10 cellular contexts compared by ENCODE assay signal in genomic region chr2:46569766-46570165, GRCh38. TPM values are rescaled to one million over a fixed set of nuclear protein-coding genes. Genes with fewer than 3 reads are reported as not detected.
DNase-seq lines count a peak whose midpoint lies in the region; ATAC-seq, FAIRE-seq and TF ChIP-seq lines count a peak whose summit lies in the region.
"Had no signal": no experiment of that assay in that cellular context is flagged by ENCODE, and none has a peak within 500 bp of the region (broad histone marks: within the 10 kb centered on the region; RNA-seq: fewer than 3 reads in every experiment).

No MANE protein-coding gene starts in this region.

- H3K9me3 Mint-ChIP-seq in glutamatergic neuron (ENCODE audit: unreplicated experiment), result no peaks in the 10 kb centered on the region
- H3K9me3 Mint-ChIP-seq: CD8-positive, alpha-beta T cell had no signal

- peaks cover 86% of the 10 kb centered on the region for H3K4me1 ChIP-seq in GM12878 (ENCODE audit: control insufficient read depth, insufficient read depth, low read length)
- H3K4me1 ChIP-seq in psoas muscle, result peaks cover 96% of the 10 kb centered on the region

- SMC1A ChIA-PET in GM12878 (lab: Charles Lee; ENCODE audit: uncharacterized antibody, unreplicated experiment), result interaction anchor here (1.0 to 9.1 kb wide), 18 partner anchors 9 to 341 kb away, joined by 3 to 188 read pairs (median 10); no protein-coding TSS in a partner anchor

- no TSS peak for BruUV-seq in GM12878 (replicated peaks; lab: Mats Ljungman, UMichigan)

- TF ChIP-seq CTCF in GM12878 (IDR thresholded peaks at IDR 0.05 in 2 of 3, conservative IDR thresholded peaks at IDR 0.05 in 1 of 3; ENCODE audit: control insufficient read depth in 2 of 3, extremely low read depth in 1 of 3, insufficient read depth in 1 of 3, low read depth in 3 of 3, low read length in 3 of 3) (no peak), psoas muscle (IDR thresholded peaks at IDR 0.05) (no peak), glutamatergic neuron (IDR thresholded peaks at IDR 0.05; ENCODE audit: partially characterized antibody, unreplicated experiment) (no peak)

- no peak overlapping the region for H3K27ac Mint-ChIP-seq in glutamatergic neuron (ENCODE audit: unreplicated experiment)
- H3K27ac Mint-ChIP-seq: CD8-positive, alpha-beta T cell had no signal

- H3K79me2 ChIP-seq in GM12878 (ENCODE audit: control insufficient read depth, insufficient read depth, low read length), result peaks cover 31% of the 10 kb centered on the region

- no peak for TF ChIP-seq EP300 in GM12878 (IDR thresholded peaks at IDR 0.05; ENCODE audit: borderline replicate concordance in 1 of 2, control insufficient read depth in 1 of 2, low read depth in 2 of 2, low read length in 2 of 2)

- FAIRE-seq in GM12878 (lab: Jason Lieb, UNC), result no peak

- ATAC-seq in GM18517 (IDR thresholded peaks at IDR 0.05; ENCODE audit: unreplicated experiment) (peak; percentile 10), HG02840 (IDR thresholded peaks at IDR 0.05; ENCODE audit: low FRiP score, unreplicated experiment) (peak; percentile 15), GM12878 (peak; percentile 5; the same call in 1 of the 3 replicates), psoas muscle (no peak)
- ATAC-seq: CD8-positive, alpha-beta T cell had no signal

- H4K20me1 ChIP-seq in GM12878 (ENCODE audit: control insufficient read depth, insufficient read depth), result no peaks in the 10 kb centered on the region

- RAD21 ChIA-PET in GM12878 (lab: Charles Lee; ENCODE audit: unreplicated experiment), result interaction anchor here (0.8 to 5.7 kb wide), 22 partner anchors 9 to 744 kb away, joined by 3 to 127 read pairs (median 6); no protein-coding TSS in a partner anchor

- no peak for TF ChIP-seq POLR2A in GM12878 (IDR thresholded peaks at IDR 0.05; ENCODE audit: low read depth, low read length)

- 0% methylated on average over 1 of the region's 1 CpG for WGBS in GM12878 (ENCODE audit: insufficient coverage, insufficient replicate concordance, low lambda C conversion rate, missing lambda C conversion rate)
- 93 to 100% (median 96%) methylated on average over 1 of the region's 1 CpG for WGBS in psoas muscle, 3 donors

- H2AFZ ChIP-seq in GM12878 (ENCODE audit: control insufficient read depth, low read depth, low read length), result no peak overlapping the region

- no peaks in the 10 kb centered on the region for H3K27me3 Mint-ChIP-seq in glutamatergic neuron (ENCODE audit: unreplicated experiment)

- H3K36me3 Mint-ChIP-seq in glutamatergic neuron (ENCODE audit: unreplicated experiment), result no peaks in the 10 kb centered on the region

- H3K9ac ChIP-seq in GM12878 (ENCODE audit: control insufficient read depth, insufficient read depth, low read length), result peak overlapping the region; percentile 70

- in situ Hi-C loops in GM12878 (cut with MboI), result no loop called here

- H3K27me3 ChIP-seq in GM12878 (replicated peaks in 1 of 2; ENCODE audit: control insufficient read depth in 2 of 2, insufficient read depth in 2 of 2, low read length in 1 of 2) (no peaks in the 10 kb centered on the region), psoas muscle (ENCODE audit: insufficient read depth in 3 of 3, low read length in 2 of 3) (no peaks in the 10 kb centered on the region)

- H3K9me3 ChIP-seq in GM12878 (replicated peaks; ENCODE audit: control insufficient read depth, insufficient read depth, low read length) (no peaks in the 10 kb centered on the region), psoas muscle (no peaks in the 10 kb centered on the region)

- H3K4me2 ChIP-seq in GM12878 (ENCODE audit: control insufficient read depth, insufficient read depth), result peak overlapping the region; percentile 91

- CTCF ChIA-PET in GM12878 (lab: Yijun Ruan, JAX), result interaction anchor here (0.7 to 3.2 kb wide), 14 partner anchors 9 to 111 kb away, joined by 3 to 44 read pairs (median 5); no protein-coding TSS in a partner anchor

- intact Hi-C loops in GM12878 (cut with micrococcal nuclease; ENCODE audit: unreplicated experiment) (no loop called here), psoas muscle (cut with DNase I) (loop anchor here in 1 of 2 donors (5.0 kb wide), 1 partner anchor 43 kb away; no protein-coding TSS in a partner anchor)

- H3K4me3 ChIP-seq in GM12878 (peak overlapping the region; percentile 41; the same call in 1 of the 2 replicates), psoas muscle (peak overlapping the region; percentile 4)

- H3K27ac ChIP-seq in GM12878 (ENCODE audit: control insufficient read depth, insufficient read depth) (peak overlapping the region; percentile 97), psoas muscle (peak overlapping the region; percentile 80)

- no peak overlapping the region for H3K4me3 Mint-ChIP-seq in glutamatergic neuron (ENCODE audit: unreplicated experiment)
- H3K4me3 Mint-ChIP-seq: CD8-positive, alpha-beta T cell had no signal

- TF ChIP-seq RAD21 in GM12878 (IDR thresholded peaks at IDR 0.05; ENCODE audit: insufficient read depth, low read depth, low read length), result no peak

- no peak for DNase-seq in GM12878 (ENCODE audit: low read depth, low spot score)
- DNase-seq in psoas muscle, result no peak
- DNase-seq in glutamatergic neuron, result no peak
- no peak for DNase-seq in NCI-H2107 treated with DMSO at 0.1 percent for 48 hours (lab: John Stamatoyannopoulos, UW; ENCODE audit: unreplicated experiment)
- DNase-seq in NCI-H187 treated with DMSO at 0.1 percent for 48 hours (lab: John Stamatoyannopoulos, UW), result no peak
- no peak for DNase-seq in T-helper 9 cell
- DNase-seq: CD8-positive, alpha-beta T cell; H7 had no signal

- H3K36me3 ChIP-seq in GM12878 (ENCODE audit: control insufficient read depth in 2 of 2, insufficient read depth in 2 of 2, low read length in 1 of 2), result peaks cover 0 to 7% of the 10 kb centered on the region in 2 experiments; a peak in 2 of 4 replicates
- no peaks in the 10 kb centered on the region for H3K36me3 ChIP-seq in psoas muscle (ENCODE audit: insufficient read depth in 1 of 2, low read depth in 1 of 2)

- H3K4me1 Mint-ChIP-seq in glutamatergic neuron (ENCODE audit: low read depth, unreplicated experiment), result peaks cover 26% of the 10 kb centered on the region

- POLR2A ChIA-PET in GM12878 (lab: Charles Lee), result interaction anchor here (0.6 to 6.4 kb wide), 14 partner anchors 12 to 345 kb away, joined by 3 to 91 read pairs (median 5); no protein-coding TSS in a partner anchor

RNA-seq across cellular contexts. Expression of gene ATP6V1E2, which starts 27.4 kb away (rescaled TPM):
- 14.5 and 16.0 TPM in 2 replicates for total RNA-seq in GM12878 (2013; cell fraction: nucleolus; rRNA removed)
- total RNA-seq in GM12878 (2014; rRNA removed), result 7.5 and 8.8 TPM in 2 replicates
- total RNA-seq in GM12878 (2014; rRNA removed; fragmentation: Illumina TruSeq; extraction: Trizol), result 7.9 and 8.3 TPM in 2 replicates
- 6.8 and 8.9 TPM in 2 replicates for total RNA-seq in GM12878 (2021)
- 5.3 TPM for polyA plus RNA-seq in GM12878 (2011; ENCODE audit: low read depth)
- 8.2 and 9.4 TPM in 2 replicates for polyA plus RNA-seq in GM12878 (2011; rRNA removed)
- polyA plus RNA-seq in GM12878 (2011; cell fraction: cytosol; rRNA removed), result 8.1 and 8.3 TPM in 2 replicates
- polyA plus RNA-seq in GM12878 (2011; cell fraction: nucleus; rRNA removed), result 9.7 and 10.9 TPM in 2 replicates
- polyA plus RNA-seq in GM12878 (2012), result 7.6 and 9.1 TPM in 2 replicates
- polyA plus RNA-seq in GM12878 (2014; fragmentation: Illumina TruSeq; extraction: Trizol), result 8.6 and 9.0 TPM in 2 replicates
- polyA plus RNA-seq in GM12878 (2014; fragmentation: Nextera tagmentation; extraction: Ambion mirVana), result 1 to 10 TPM; 2.7 to 3.9 TPM
- polyA plus RNA-seq in GM12878 (2014; rRNA removed), result 5.9 and 6.4 TPM in 2 replicates
- polyA plus RNA-seq in GM12878 (2016; fragmentation: Nextera tagmentation; extraction: Ambion mirVana), result 1 to 10 TPM; 5.4 to 6.7 TPM
- polyA minus RNA-seq in GM12878 (2011; rRNA and poly(A)+ RNA removed), result 8.4 and 9.1 TPM in 2 replicates
- polyA minus RNA-seq in GM12878 (2011; cell fraction: cytosol; rRNA and poly(A)+ RNA removed), result 4.2 and 6.7 TPM in 2 replicates
- polyA minus RNA-seq in GM12878 (2011; cell fraction: nucleus; rRNA and poly(A)+ RNA removed), result 6.5 and 9.8 TPM in 2 replicates
- total RNA-seq in psoas muscle, result 1 to 10 TPM; 5.1 to 7.6 (median 6.1) TPM
- 10 to 100 TPM in 1 of 3 donors, 1 to 10 TPM in 2; 2.4 to 11.4 (median 2.4) TPM for polyA plus RNA-seq in psoas muscle
- 9.9 TPM for total RNA-seq in glutamatergic neuron (ENCODE audit: unreplicated experiment)

RNA-seq across cellular contexts. Expression of gene RHOQ, which starts 27.5 kb away (rescaled TPM):
- 132 and 135 TPM in 2 replicates for total RNA-seq in GM12878 (2013; cell fraction: nucleolus; rRNA removed)
- 23.6 and 26.9 TPM in 2 replicates for total RNA-seq in GM12878 (2014; rRNA removed)
- 30.9 and 32.2 TPM in 2 replicates for total RNA-seq in GM12878 (2014; rRNA removed; fragmentation: Illumina TruSeq; extraction: Trizol)
- 25.6 and 28.3 TPM in 2 replicates for total RNA-seq in GM12878 (2021)
- polyA plus RNA-seq in GM12878 (2011; ENCODE audit: low read depth), result 26.9 TPM
- 79.6 and 87.5 TPM in 2 replicates for polyA plus RNA-seq in GM12878 (2011; rRNA removed)
- 38.2 and 51.3 TPM in 2 replicates for polyA plus RNA-seq in GM12878 (2011; cell fraction: cytosol; rRNA removed)
- 113 and 146 TPM in 2 replicates for polyA plus RNA-seq in GM12878 (2011; cell fraction: nucleus; rRNA removed)
- 48.1 and 55.1 TPM in 2 replicates for polyA plus RNA-seq in GM12878 (2012)
- 39.3 and 43.3 TPM in 2 replicates for polyA plus RNA-seq in GM12878 (2014; fragmentation: Illumina TruSeq; extraction: Trizol)
- polyA plus RNA-seq in GM12878 (2014; fragmentation: Nextera tagmentation; extraction: Ambion mirVana), result 10 to 100 TPM; 11.7 to 12.2 TPM
- 24.0 and 25.7 TPM in 2 replicates for polyA plus RNA-seq in GM12878 (2014; rRNA removed)
- polyA plus RNA-seq in GM12878 (2016; fragmentation: Nextera tagmentation; extraction: Ambion mirVana), result 1 to 10 TPM; 4.6 to 6.0 TPM
- polyA minus RNA-seq in GM12878 (2011; rRNA and poly(A)+ RNA removed), result 45.8 and 52.7 TPM in 2 replicates
- 14.4 and 17.3 TPM in 2 replicates for polyA minus RNA-seq in GM12878 (2011; cell fraction: cytosol; rRNA and poly(A)+ RNA removed)
- 60.0 and 84.1 TPM in 2 replicates for polyA minus RNA-seq in GM12878 (2011; cell fraction: nucleus; rRNA and poly(A)+ RNA removed)
- 100 to 1,000 TPM; 129 to 204 (median 139) TPM for total RNA-seq in psoas muscle
- 100 to 1,000 TPM in 2 of 3 donors, 10 to 100 TPM in 1; 50.3 to 127 (median 110) TPM for polyA plus RNA-seq in psoas muscle
- total RNA-seq in glutamatergic neuron (ENCODE audit: unreplicated experiment), result 65.2 TPM

RNA-seq across cellular contexts. Expression of gene PIGF, which starts 47.1 kb away (rescaled TPM):
- total RNA-seq in GM12878 (2013; cell fraction: nucleolus; rRNA removed), result 113 and 119 TPM in 2 replicates
- total RNA-seq in GM12878 (2014; rRNA removed) (17.5 and 26.9 TPM in 2 replicates), GM12878 (2014; rRNA removed; fragmentation: Illumina TruSeq; extraction: Trizol) (18.8 and 21.1 TPM in 2 replicates), GM12878 (2021) (19.7 and 19.8 TPM in 2 replicates), psoas muscle (10 to 100 TPM in 2 of 4 donors, 1 to 10 TPM in 2; 7.8 to 13.0 (median 9.3) TPM), glutamatergic neuron (ENCODE audit: unreplicated experiment) (41.9 TPM)
- polyA plus RNA-seq in GM12878 (2011; ENCODE audit: low read depth), result 16.5 TPM
- polyA plus RNA-seq in GM12878 (2011; rRNA removed) (65.3 and 88.6 TPM in 2 replicates), GM12878 (2014; fragmentation: Illumina TruSeq; extraction: Trizol) (21.5 and 27.7 TPM in 2 replicates), GM12878 (2014; fragmentation: Nextera tagmentation; extraction: Ambion mirVana) (10 to 100 TPM; 71.6 to 84.1 TPM), GM12878 (2014; rRNA removed) (16.4 and 24.2 TPM in 2 replicates), GM12878 (2016; fragmentation: Nextera tagmentation; extraction: Ambion mirVana) (10 to 100 TPM; 58.5 to 63.5 TPM), psoas muscle (10 to 100 TPM in 2 of 3 donors, 1 to 10 TPM in 1; 8.6 to 24.1 (median 11.1) TPM)
- polyA plus RNA-seq in GM12878 (2011; cell fraction: cytosol; rRNA removed), result 23.4 and 24.3 TPM in 2 replicates
- polyA plus RNA-seq in GM12878 (2011; cell fraction: nucleus; rRNA removed), result 39.6 and 44.4 TPM in 2 replicates
- 18.8 and 28.7 TPM in 2 replicates for polyA plus RNA-seq in GM12878 (2012)
- 24.1 and 34.1 TPM in 2 replicates for polyA minus RNA-seq in GM12878 (2011; rRNA and poly(A)+ RNA removed)
- polyA minus RNA-seq in GM12878 (2011; cell fraction: cytosol; rRNA and poly(A)+ RNA removed), result 12.8 and 16.2 TPM in 2 replicates
- polyA minus RNA-seq in GM12878 (2011; cell fraction: nucleus; rRNA and poly(A)+ RNA removed), result 42.1 and 60.4 TPM in 2 replicates

RNA-seq across cellular contexts. Expression of gene CRIPT, which starts 47.2 kb away (rescaled TPM):
- total RNA-seq in GM12878 (2013; cell fraction: nucleolus; rRNA removed), result 24.2 and 26.8 TPM in 2 replicates
- total RNA-seq in GM12878 (2014; rRNA removed) (5.3 and 8.4 TPM in 2 replicates), GM12878 (2014; rRNA removed; fragmentation: Illumina TruSeq; extraction: Trizol) (7.3 and 8.4 TPM in 2 replicates), GM12878 (2021) (6.9 and 7.3 TPM in 2 replicates), psoas muscle (10 to 100 TPM; 10.9 to 15.7 (median 14.4) TPM), glutamatergic neuron (ENCODE audit: unreplicated experiment) (34.6 TPM)
- 7.3 TPM for polyA plus RNA-seq in GM12878 (2011; ENCODE audit: low read depth)
- polyA plus RNA-seq in GM12878 (2011; rRNA removed) (12.7 and 21.2 TPM in 2 replicates), GM12878 (2014; fragmentation: Illumina TruSeq; extraction: Trizol) (9.4 and 12.2 TPM in 2 replicates), GM12878 (2014; fragmentation: Nextera tagmentation; extraction: Ambion mirVana) (10 to 100 TPM; 27.2 to 31.1 TPM), GM12878 (2014; rRNA removed) (3.6 and 6.2 TPM in 2 replicates), GM12878 (2016; fragmentation: Nextera tagmentation; extraction: Ambion mirVana) (10 to 100 TPM; 18.8 to 22.0 TPM), psoas muscle (10 to 100 TPM in 2 of 3 donors, 1 to 10 TPM in 1; 5.7 to 21.4 (median 12.3) TPM)
- 2.6 and 4.1 TPM in 2 replicates for polyA plus RNA-seq in GM12878 (2011; cell fraction: cytosol; rRNA removed)
- 3.7 and 4.0 TPM in 2 replicates for polyA plus RNA-seq in GM12878 (2011; cell fraction: nucleus; rRNA removed)
- 8.1 and 11.8 TPM in 2 replicates for polyA plus RNA-seq in GM12878 (2012)
- polyA minus RNA-seq in GM12878 (2011; rRNA and poly(A)+ RNA removed), result 3.3 and 3.9 TPM in 2 replicates
- 1.0 and 2.1 TPM in 2 replicates for polyA minus RNA-seq in GM12878 (2011; cell fraction: cytosol; rRNA and poly(A)+ RNA removed)
- polyA minus RNA-seq in GM12878 (2011; cell fraction: nucleus; rRNA and poly(A)+ RNA removed), result 4.4 and 6.9 TPM in 2 replicates

Comparison
In these comparisons a context has a peak if more than half of its experiments do, and no peak if none do; other contexts are left out.
1. ATAC-seq: peak in GM18517 (single experiment), HG02840 (single experiment) and GM12878 (single experiment); none in psoas muscle (0 of 4).